30 cellular contexts compared by ENCODE assay signal in genomic region chr18:76055025-76055424, GRCh38.
"Had no signal": no experiment of that assay in that cellular context is flagged by ENCODE, and none has a peak within 500 bp of the region (broad histone marks: within the 10 kb centered on the region; RNA-seq: fewer than 3 reads in every experiment).

No MANE protein-coding gene starts in this region.

- H3K9me3 ChIP-seq: ovary, psoas muscle, spleen, stomach, thoracic aorta, thyroid gland, tibial nerve, upper lobe of right lung, vagina had no signal

- H3K9ac ChIP-seq: parathyroid adenoma had no signal

- H3K4me3 Mint-ChIP-seq: naive thymus-derived CD8-positive, alpha-beta T cell; natural killer cell treated with Interleukin-12 subunit alpha and Interleukin-12 subunit beta and Interleukin-15 and Interleukin-18, amount 100 ng/mL, for 72 hours; nephron progenitor cell; neural crest cell; stimulated activated naive B cell treated with anti-CD40 and anti-IgM and Interleukin-4, amounts not matched to agents 10 μg/mL and 1 μg/mL and 100 μg/mL, for 72 hours; type B pancreatic cell had no signal

- H3K27me3 Mint-ChIP-seq: naive B cell; natural killer cell treated with Interleukin-12 subunit alpha and Interleukin-12 subunit beta and Interleukin-15 and Interleukin-18, amount 100 ng/mL, for 72 hours; stimulated activated naive B cell treated with anti-CD40 and anti-IgM and Interleukin-4, amounts not matched to agents 10 μg/mL and 1 μg/mL and 100 μg/mL, for 72 hours had no signal

- H3K4me1 Mint-ChIP-seq: naive B cell; naive thymus-derived CD8-positive, alpha-beta T cell; neural crest cell; stimulated activated naive B cell treated with anti-CD40 and anti-IgM and Interleukin-4, amounts not matched to agents 10 μg/mL and 1 μg/mL and 100 μg/mL, for 72 hours had no signal

- H3K9me3 Mint-ChIP-seq: natural killer cell treated with Interleukin-12 subunit alpha and Interleukin-12 subunit beta and Interleukin-15 and Interleukin-18, amount 100 ng/mL, for 72 hours; nephron progenitor cell; neural crest cell had no signal

- H3K79me2 ChIP-seq: parathyroid adenoma had no signal

- DNase-seq: naive B cell; naive thymus-derived CD8-positive, alpha-beta T cell; nephron progenitor cell; occipital lobe; posterior cingulate gyrus; psoas muscle; right cardiac atrium; spleen; stimulated activated CD4-positive, alpha-beta T cell treated with anti-CD3 and anti-CD28 coated beads, Interleukin-12 subunit alpha, Interleukin-12 subunit beta, amount 100 ng/mL, for 4 hours; stimulated activated CD4-positive, alpha-beta T cell treated with anti-CD3 and anti-CD28 coated beads, Interleukin-1b, Interleukin-23, amount 100 ng/mL, for 48 hours; stimulated activated CD4-positive, alpha-beta T cell treated with anti-CD3 and anti-CD28 coated beads, Interleukin-4, amount 100 ng/mL, for 1 hour; stimulated activated CD4-positive, alpha-beta T cell treated with anti-CD3 and anti-CD28 coated beads, Interleukin-4, amount 100 ng/mL, for 4 hours; stimulated activated CD8-positive, alpha-beta memory T cell treated with anti-CD3 and anti-CD28 coated beads, Interleukin-4, amount 100 ng/mL, for 48 hours; stimulated activated naive B cell treated with anti-CD40 and anti-IgM and Interleukin-4, amounts not matched to agents 10 μg/mL and 1 μg/mL and 100 μg/mL, for 72 hours; stimulated activated naive CD4-positive, alpha-beta T cell treated with Interleukin-2 at 50 U/mL for 16 hours; stomach; thyroid gland; upper lobe of right lung had no signal

- H3K27ac Mint-ChIP-seq: naive B cell; naive thymus-derived CD8-positive, alpha-beta T cell; natural killer cell treated with Interleukin-12 subunit alpha and Interleukin-12 subunit beta and Interleukin-15 and Interleukin-18, amount 100 ng/mL, for 72 hours; progenitor cell of endocrine pancreas; stimulated activated naive B cell treated with anti-CD40 and anti-IgM and Interleukin-4, amounts not matched to agents 10 μg/mL and 1 μg/mL and 100 μg/mL, for 72 hours; type B pancreatic cell had no signal

- H3K36me3 ChIP-seq: ovary, spleen, stomach, thoracic aorta, thyroid gland, tibial nerve, upper lobe of right lung, vagina had no signal

- H3K27ac ChIP-seq: parathyroid adenoma, psoas muscle, skin epidermis, spleen, stomach, thoracic aorta, thyroid gland, tibial nerve, upper lobe of right lung, vagina had no signal

- ATAC-seq: naive thymus-derived CD8-positive, alpha-beta T cell; psoas muscle; sciatic nerve; stimulated activated naive B cell treated with anti-CD40 and anti-IgM and Interleukin-4, amounts not matched to agents 10 μg/mL and 1 μg/mL and 100 μg/mL, for 72 hours; upper lobe of right lung had no signal

- H3K36me3 Mint-ChIP-seq: naive B cell; naive thymus-derived CD8-positive, alpha-beta T cell; natural killer cell treated with Interleukin-12 subunit alpha and Interleukin-12 subunit beta and Interleukin-15 and Interleukin-18, amount 100 ng/mL, for 72 hours; stimulated activated naive B cell treated with anti-CD40 and anti-IgM and Interleukin-4, amounts not matched to agents 10 μg/mL and 1 μg/mL and 100 μg/mL, for 72 hours; type B pancreatic cell had no signal

- H3K27me3 ChIP-seq: ovary, spleen, stomach, thyroid gland, tibial nerve, upper lobe of right lung, vagina had no signal

- H3K4me3 ChIP-seq: ovary, psoas muscle, skin epidermis, smooth muscle cell, spleen, stomach, thoracic aorta, thyroid gland, tibial nerve, upper lobe of right lung, vagina had no signal

- H2AFZ ChIP-seq: parathyroid adenoma had no signal

- H3K4me1 ChIP-seq: parathyroid adenoma, psoas muscle, spleen, stomach, thyroid gland had no signal
